30 cellular contexts compared by ENCODE assay signal in the genomic region with DNA sequence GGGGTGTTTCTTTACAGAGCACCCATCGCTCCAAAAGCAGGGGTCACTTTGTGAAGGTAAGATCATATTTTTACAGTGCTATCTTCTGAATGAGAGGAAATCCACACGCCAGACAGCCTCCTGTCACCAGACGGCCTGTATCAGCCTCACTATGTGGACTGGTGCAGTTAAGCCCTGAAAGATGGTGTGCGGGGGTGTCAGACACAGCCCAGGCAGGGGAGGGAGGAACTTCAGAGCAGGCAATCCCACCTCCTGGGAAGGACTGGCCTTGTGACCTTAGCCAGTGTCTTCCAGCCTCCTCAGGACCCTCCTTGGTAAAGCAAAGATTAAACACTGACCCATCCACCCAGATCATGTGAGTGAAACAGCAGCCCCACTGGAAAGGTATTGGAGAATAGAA.
DNase-seq lines count a peak whose midpoint lies in the region; ATAC-seq, FAIRE-seq and TF ChIP-seq lines count a peak whose summit lies in the region.
"Had no signal": no experiment of that assay in that cellular context is flagged by ENCODE, and none has a peak within 500 bp of the region (broad histone marks: within the 10 kb centered on the region; RNA-seq: fewer than 3 reads in every experiment).

No MANE protein-coding gene starts in this region.

- H2BK5ac ChIP-seq in mesenchymal stem cell (ENCODE audit: low read depth, low read length, poor library complexity, severe bottlenecking): no peak overlapping the region

- TF ChIP-seq RAD21 in K562 (CRISPR knock-in tag; conservative IDR thresholded peaks at IDR 0.05 in 1 of 2, IDR thresholded peaks at IDR 0.05 in 1 of 2): no peak

- peaks cover 3 to 30% of the 10 kb centered on the region in 2 experiments; a peak in 4 of 5 replicates for H3K4me1 ChIP-seq in K562 (replicated peaks in 1 of 2; ENCODE audit: control insufficient read depth in 2 of 2, insufficient read depth in 2 of 2, low read length in 2 of 2)
- H3K4me1 ChIP-seq in mesenchymal stem cell (ENCODE audit: control insufficient read depth, insufficient read depth, low read depth, low read length): peaks cover 3% of the 10 kb centered on the region
- peaks cover 0 to 19% (median 2%) of the 10 kb centered on the region in 4 donors for H3K4me1 ChIP-seq in transverse colon
- H3K4me1 ChIP-seq: gastrocnemius medialis, SJCRH30 had no signal

- H3K4me3 Mint-ChIP-seq in HFFc6: no peak overlapping the region; the same call in 1 of the 2 replicates
- H3K4me3 Mint-ChIP-seq: activated CD8-positive, alpha-beta T cell treated with anti-CD3 and anti-CD28 coated beads for 36 hours; activated T-helper 17 cell treated with anti-CD3 and anti-CD28 coated beads, Interleukin-2, amount 50 U/mL, for 72 hours; effector memory CD8-positive, alpha-beta T cell; immature natural killer cell; natural killer cell treated with Interleukin-12 subunit alpha and Interleukin-12 subunit beta and Interleukin-15 and Interleukin-18, amount 100 ng/mL, for 72 hours had no signal

- H3K36me3 ChIP-seq in K562 (ENCODE audit: control insufficient read depth, insufficient read depth, low read length): no peaks in the 10 kb centered on the region
- no peaks in the 10 kb centered on the region for H3K36me3 ChIP-seq in mesenchymal stem cell (ENCODE audit: control insufficient read depth in 1 of 2, insufficient read depth in 2 of 2, low read depth in 1 of 2, low read length in 2 of 2)
- H3K36me3 ChIP-seq in transverse colon: no peaks in the 10 kb centered on the region
- H3K36me3 ChIP-seq in MG63: no peaks in the 10 kb centered on the region
- H3K36me3 ChIP-seq: gastrocnemius medialis, Peyer's patch, SJCRH30, stomach, tibial artery had no signal

- intact Hi-C loops in K562 (cut with micrococcal nuclease): no loop called here
- intact Hi-C loops in transverse colon (cut with DNase I; ENCODE audit: low total_unique reads): no loop called here

- no peak for TF ChIP-seq POLR2A in K562 (conservative IDR thresholded peaks at IDR 0.05)
- no peak for TF ChIP-seq POLR2A in transverse colon (IDR thresholded peaks at IDR 0.05)

- H4K20me1 ChIP-seq in K562 (replicated peaks; ENCODE audit: control insufficient read depth, insufficient read depth, low read length): no peaks in the 10 kb centered on the region

- no peak overlapping the region for H3K4ac ChIP-seq in mesenchymal stem cell (ENCODE audit: low read depth in 1 of 2, low read length in 2 of 2)

- WGBS in K562 (ENCODE audit: insufficient coverage, low coverage, missing lambda C conversion rate): 7% methylated on average over 4 of the region's 4 CpGs
- WGBS in mesenchymal stem cell: 89% methylated on average over 4 of the region's 4 CpGs
- WGBS in transverse colon (ENCODE audit: low coverage in 1 of 2), 2 donors: 77% methylated on average over 4 of the region's 4 CpGs; no CpG with 5 or more reads in 1 of the 2 donors

- peak overlapping the region; percentile 21 for H2AK5ac ChIP-seq in mesenchymal stem cell (ENCODE audit: low read length, severe bottlenecking)

- POLR2A ChIA-PET in K562 (lab: Yijun Ruan, JAX): no interaction called here

- peaks cover 3% of the 10 kb centered on the region for H3K9me1 ChIP-seq in K562 (ENCODE audit: control insufficient read depth, insufficient read depth, low read length)

- no peaks in the 10 kb centered on the region for H3K79me2 ChIP-seq in K562 (ENCODE audit: control insufficient read depth, insufficient read depth, low read length)

- no peak overlapping the region for H3K14ac ChIP-seq in mesenchymal stem cell (ENCODE audit: low read length in 2 of 2)

- no peak overlapping the region for H2BK120ac ChIP-seq in mesenchymal stem cell (ENCODE audit: low read depth, low read length)

- BruUV-seq in K562 (replicated peaks; lab: Mats Ljungman, UMichigan): no TSS peak

- H3K4me3 ChIP-seq in K562: no peak overlapping the region
- no peak overlapping the region for H3K4me3 ChIP-seq in mesenchymal stem cell (ENCODE audit: insufficient read depth in 1 of 2, low read depth in 1 of 2, low read length in 2 of 2)
- H3K4me3 ChIP-seq in transverse colon: no peak overlapping the region
- H3K4me3 ChIP-seq in MG63: no peak overlapping the region
- H3K4me3 ChIP-seq: gastrocnemius medialis, Peyer's patch, SJCRH30, stomach, tibial artery had no signal

- H2BK12ac ChIP-seq in mesenchymal stem cell (ENCODE audit: low read length in 2 of 2): peak overlapping the region in 1 of 2 experiments; percentile 65

- peak; percentile 81 for FAIRE-seq in K562 (lab: Jason Lieb, UNC)

- peak overlapping the region; percentile 16 to 24 for H3K18ac ChIP-seq in mesenchymal stem cell (ENCODE audit: low read depth in 1 of 2, low read length in 2 of 2)

- no peaks in the 10 kb centered on the region for H3K79me1 ChIP-seq in mesenchymal stem cell (replicated peaks; ENCODE audit: low read length, poor library complexity, severe bottlenecking)

- H3K9ac ChIP-seq in K562 (ENCODE audit: insufficient read depth in 1 of 2, low read depth in 2 of 2, low read length in 2 of 2) (0 out of 4 replicates have a peak overlapping the region, but pooled peaks of 1 of the 2 experiments have one; percentile 14), mesenchymal stem cell (ENCODE audit: low read length) (no peak overlapping the region)

- TF ChIP-seq EP300 in K562 (IDR thresholded peaks at IDR 0.05; ENCODE audit: low read length) (no peak), transverse colon (IDR thresholded peaks at IDR 0.05; ENCODE audit: low read depth) (no peak)

- peak overlapping the region; percentile 64 for H3K4me2 ChIP-seq in K562 (ENCODE audit: insufficient read depth, low read length)
- H3K4me2 ChIP-seq in mesenchymal stem cell (ENCODE audit: low read length, poor library complexity, severe bottlenecking): no peak overlapping the region

- no peaks in the 10 kb centered on the region for H3K27me3 Mint-ChIP-seq in HFFc6 (ENCODE audit: insufficient read depth)
- H3K27me3 Mint-ChIP-seq: activated T-helper 17 cell treated with anti-CD3 and anti-CD28 coated beads, Interleukin-2, amount 50 U/mL, for 72 hours had no signal

- in situ Hi-C loops in K562 (cut with MboI) (no loop called here), transverse colon (cut with MboI; ENCODE audit: low pct_ligation_motif_present in 1 of 4, low pct_unique_long_range_greater_than_20kb in 1 of 4, low sequenced_read_pairs in 3 of 4) (no loop called here)

- CTCF ChIA-PET in K562 (lab: Yijun Ruan, JAX; ENCODE audit: low intra/inter-chr PET ratio): no interaction called here

- H3K9me3 Mint-ChIP-seq in HFFc6: peaks cover 23% of the 10 kb centered on the region

- peaks cover 31% of the 10 kb centered on the region for H3K36me3 Mint-ChIP-seq in HFFc6 (ENCODE audit: low read depth)
- H3K36me3 Mint-ChIP-seq: immature natural killer cell had no signal

- TF ChIP-seq CTCF in HFFc6 (IDR thresholded peaks at IDR 0.05) (no peak), K562 (IDR thresholded peaks at IDR 0.05 in 2 of 3, conservative IDR thresholded peaks at IDR 0.05 in 1 of 3; ENCODE audit: insufficient read depth in 2 of 3, low read depth in 1 of 3, low read length in 3 of 3) (no peak), transverse colon (IDR thresholded peaks at IDR 0.05) (no peak)

- peaks cover 2% of the 10 kb centered on the region; the same call in 1 of the 2 replicates for H3K9me3 ChIP-seq in K562 (replicated peaks; ENCODE audit: control insufficient read depth, insufficient read depth, low read depth, low read length)
- peaks cover 28% of the 10 kb centered on the region for H3K9me3 ChIP-seq in mesenchymal stem cell (ENCODE audit: control insufficient read depth, low read length)
- H3K9me3 ChIP-seq in transverse colon: peaks cover 4 to 6% of the 10 kb centered on the region in 2 donors
- H3K9me3 ChIP-seq in MG63: peaks cover 12% of the 10 kb centered on the region
- H3K9me3 ChIP-seq: gastrocnemius medialis, Peyer's patch, SJCRH30 had no signal

- peak overlapping the region; percentile 84 for H3K27ac Mint-ChIP-seq in HFFc6
- H3K27ac Mint-ChIP-seq: activated CD8-positive, alpha-beta T cell treated with anti-CD3 and anti-CD28 coated beads for 36 hours; activated T-helper 17 cell treated with anti-CD3 and anti-CD28 coated beads, Interleukin-2, amount 50 U/mL, for 72 hours; effector memory CD8-positive, alpha-beta T cell; immature natural killer cell; natural killer cell treated with Interleukin-12 subunit alpha and Interleukin-12 subunit beta and Interleukin-15 and Interleukin-18, amount 100 ng/mL, for 72 hours had no signal

- H3K4me1 Mint-ChIP-seq in HFFc6 (ENCODE audit: low read depth): peaks cover 49% of the 10 kb centered on the region
- H3K4me1 Mint-ChIP-seq: activated T-helper 17 cell treated with anti-CD3 and anti-CD28 coated beads, Interleukin-2, amount 50 U/mL, for 72 hours; immature natural killer cell had no signal

- H4K91ac ChIP-seq in mesenchymal stem cell (ENCODE audit: low read length): peak overlapping the region; percentile 70

- H2AFZ ChIP-seq in K562 (ENCODE audit: low read depth, low read length): peak overlapping the region; percentile 57
- H2AFZ ChIP-seq in mesenchymal stem cell (ENCODE audit: low read depth, low read length): no peak overlapping the region

- H4K8ac ChIP-seq in mesenchymal stem cell (ENCODE audit: low read length): no peak overlapping the region

- H3K23ac ChIP-seq in mesenchymal stem cell (ENCODE audit: low read length in 2 of 2): no peak overlapping the region

- H3K27ac ChIP-seq in K562 (ENCODE audit: extremely low read depth, low read depth, low read length) (peak overlapping the region; percentile 85), mesenchymal stem cell (ENCODE audit: low read length, poor library complexity, severe bottlenecking) (peak overlapping the region; percentile 83), transverse colon (peak overlapping the region in 3 of 4 donors; percentile 55 to 61 (median 58))
- H3K27ac ChIP-seq: gastrocnemius medialis, SJCRH30, tibial artery had no signal

- DNase-seq in HFFc6 (no peak), K562 (ENCODE audit: extremely low read depth in 1 of 4, low spot score in 3 of 4) (peak; percentile 43 to 77 (median 54)), mesenchymal stem cell (no peak), transverse colon (no peak), DMS 273 treated with DMSO at 0.1 percent for 48 hours (lab: John Stamatoyannopoulos, UW) (no peak), MG63 (no peak)
- DNase-seq: activated CD8-positive, alpha-beta T cell treated with anti-CD3 and anti-CD28 coated beads for 36 hours; activated naive CD4-positive, alpha-beta T cell treated with anti-CD3 and anti-CD28 coated beads, Interleukin-2, amount 50 U/mL, for 16 hours; C1 segment of cervical spinal cord; COR-L47; cortex of kidney; DND-41; effector memory CD8-positive, alpha-beta T cell; gastrocnemius medialis; hypothalamus; immature natural killer cell; NCI-H1105; NCI-H187 treated with DMSO at 0.1 percent for 48 hours; NCI-H524 treated with DMSO at 0.1 percent for 48 hours; retina; SJCRH30; stimulated activated CD4-positive, alpha-beta T cell treated with anti-CD3 and anti-CD28 coated beads, Interleukin-2, amount 100 ng/mL, for 24 hours; stomach; tibial artery had no signal

- H3K27me3 ChIP-seq in K562 (ENCODE audit: control insufficient read depth in 2 of 2, insufficient read depth in 2 of 2, low read length in 2 of 2): no peaks in the 10 kb centered on the region
- no peaks in the 10 kb centered on the region for H3K27me3 ChIP-seq in mesenchymal stem cell (ENCODE audit: control insufficient read depth in 1 of 2, insufficient read depth in 1 of 2, low read length in 2 of 2)
- H3K27me3 ChIP-seq in transverse colon: no peaks in the 10 kb centered on the region
- no peaks in the 10 kb centered on the region for H3K27me3 ChIP-seq in MG63
- H3K27me3 ChIP-seq: gastrocnemius medialis, Peyer's patch, SJCRH30, stomach, tibial artery had no signal

- H2BK15ac ChIP-seq in mesenchymal stem cell (ENCODE audit: low read depth, poor library complexity, severe bottlenecking): no peak overlapping the region

- ATAC-seq in K562: peak; percentile 83
- ATAC-seq in GM18511 (IDR thresholded peaks at IDR 0.05; ENCODE audit: unreplicated experiment): no peak
- ATAC-seq: activated CD4-positive, CD25-positive, alpha-beta regulatory T cell treated with anti-CD3 and anti-CD28 coated beads, Interleukin-2, amount 50 U/mL, for 24 hours; activated CD8-positive, alpha-beta T cell treated with anti-CD3 and anti-CD28 coated beads for 36 hours; activated T-helper 17 cell treated with anti-CD3 and anti-CD28 coated beads, Interleukin-2, amount 50 U/mL, for 72 hours; effector memory CD8-positive, alpha-beta T cell; esophagus mucosa; gastrocnemius medialis; natural killer cell treated with Interleukin-12 subunit alpha and Interleukin-12 subunit beta and Interleukin-15 and Interleukin-18, amount 100 ng/mL, for 72 hours had no signal

Comparison
In these comparisons a context has a peak if more than half of its experiments do, and no peak if none do; other contexts are left out.
1. DNase-seq: peak in K562 (4 of 4); none in HFFc6 (single experiment), mesenchymal stem cell (single experiment), transverse colon (single experiment), DMS 273 treated with DMSO at 0.1 percent for 48 hours (single experiment) and MG63 (single experiment).
2. Peak in every context shown above with its lines, with median percentiles within 50 percentile points of each other: H3K27ac ChIP-seq.